Comparison of ENCODE assay signal across 26 cellular contexts in the genomic region with DNA sequence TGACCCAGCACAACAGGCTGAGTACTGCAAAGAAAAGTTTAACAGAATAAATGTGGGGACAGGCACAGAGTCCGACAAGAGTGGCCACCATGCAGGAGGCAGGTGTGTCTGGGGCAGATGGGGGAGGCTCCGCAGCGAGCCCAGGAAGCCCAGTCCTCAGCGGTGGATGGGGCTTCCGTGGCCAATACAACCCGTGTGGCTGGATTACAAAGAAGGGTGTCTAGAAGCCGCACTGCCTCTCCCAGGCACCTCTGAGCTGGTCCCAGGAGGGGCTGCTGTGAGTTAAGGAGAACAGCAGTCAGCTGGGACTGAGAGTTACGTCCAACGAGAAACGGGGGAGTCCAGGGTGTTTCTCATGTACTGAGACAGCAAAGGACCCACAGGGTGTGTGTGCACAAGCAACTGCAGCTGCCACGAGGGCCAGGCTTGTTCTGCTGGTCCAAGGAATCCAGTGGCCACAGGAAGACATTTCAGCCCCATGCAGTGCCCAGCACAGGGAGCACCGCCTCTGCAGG.
DNase-seq lines count a peak whose midpoint lies in the region; TF ChIP-seq lines count a peak whose summit lies in the region.
"Had no signal": no experiment of that assay in that cellular context is flagged by ENCODE, and none has a peak within 500 bp of the region (broad histone marks: within the 10 kb centered on the region; RNA-seq: fewer than 3 reads in every experiment).

No MANE protein-coding gene starts in this region.

- H3K9me3 ChIP-seq in sigmoid colon, result no peaks in the 10 kb centered on the region
- H3K9me3 ChIP-seq: esophagus squamous epithelium, heart left ventricle, right lobe of liver, tibial nerve had no signal

- no peak overlapping the region for H3K4me3 ChIP-seq in H7 (ENCODE audit: insufficient read depth, low read depth, low read length)
- H3K4me3 ChIP-seq in sigmoid colon, result no peak overlapping the region
- H3K4me3 ChIP-seq: esophagus squamous epithelium, heart left ventricle, right lobe of liver, tibial nerve had no signal

- H3K27ac ChIP-seq in sigmoid colon, result no peak overlapping the region
- H3K27ac ChIP-seq: C4-2B, esophagus squamous epithelium, heart left ventricle, right lobe of liver, tibial nerve had no signal

- no peak overlapping the region for H3K27ac Mint-ChIP-seq in activated CD4-positive, alpha-beta memory T cell treated with anti-CD3 and anti-CD28 coated beads for 36 hours
- H3K27ac Mint-ChIP-seq: activated CD8-positive, alpha-beta T cell treated with anti-CD3 and anti-CD28 coated beads for 36 hours; T-helper 2 cell treated with Interferon-gamma antibody and Interleukin-4, amounts not matched to agents 5 μg/mL and 100 μg/mL, for 36 hours had no signal

- H3K4me1 ChIP-seq in sigmoid colon, result peaks cover 0 to 9% (median 2%) of the 10 kb centered on the region in 4 donors
- H3K4me1 ChIP-seq: right lobe of liver had no signal

- no peaks in the 10 kb centered on the region; the same call in 1 of the 2 replicates for H3K27me3 ChIP-seq in H7 (ENCODE audit: control insufficient read depth, insufficient read depth, low read length)
- H3K27me3 ChIP-seq in sigmoid colon, result peaks cover 15 to 64% (median 37%) of the 10 kb centered on the region in 3 donors
- H3K27me3 ChIP-seq: right lobe of liver had no signal

- POLR2A ChIA-PET in activated CD4-positive, alpha-beta memory T cell treated with anti-CD3 and anti-CD28 coated beads for 36 hours (lab: Charles Lee), result no interaction called here

- TF ChIP-seq CTCF in sigmoid colon (IDR thresholded peaks at IDR 0.05), result no peak

- no peaks in the 10 kb centered on the region for H3K36me3 Mint-ChIP-seq in activated CD4-positive, alpha-beta memory T cell treated with anti-CD3 and anti-CD28 coated beads for 36 hours

- WGBS in sigmoid colon, 2 donors, result 69 to 75% methylated on average over 12 of the region's 12 CpGs

- peak; percentile 59 for DNase-seq in H7
- peak; percentile 5 for DNase-seq in activated CD4-positive, alpha-beta memory T cell treated with anti-CD3 and anti-CD28 coated beads for 36 hours
- peak; percentile 6 for DNase-seq in iPS-NIHi7 (ENCODE audit: extremely low spot score)
- peak; percentile 40 for DNase-seq in sigmoid colon
- DNase-seq in NOMO-1 (lab: John Stamatoyannopoulos, UW; ENCODE audit: unreplicated experiment in 2 of 2), result no peak
- DNase-seq in GDM1 (lab: John Stamatoyannopoulos, UW), result no peak
- no peak for DNase-seq in NCI-H2171 (lab: John Stamatoyannopoulos, UW)
- DNase-seq: activated CD4-positive, CD25-positive, alpha-beta regulatory T cell treated with anti-CD3 and anti-CD28 coated beads, Interleukin-2, amount 50 U/mL, for 72 hours; activated CD8-positive, alpha-beta T cell treated with anti-CD3 and anti-CD28 coated beads for 36 hours; COR-L47; dermis blood vessel endothelial cell; DMS53; esophagus squamous epithelium; foreskin melanocyte; NCI-H1436; NCI-H2081; NCI-H226; NCI-H69; Right ventricle myocardium superior; stimulated activated CD4-positive, alpha-beta T cell treated with anti-CD3 and anti-CD28 coated beads, Interleukin-4, amount 100 ng/mL, for 1 hour had no signal

- peaks cover 13% of the 10 kb centered on the region for H3K27me3 Mint-ChIP-seq in activated CD4-positive, alpha-beta memory T cell treated with anti-CD3 and anti-CD28 coated beads for 36 hours

- intact Hi-C loops in activated CD4-positive, alpha-beta memory T cell treated with anti-CD3 and anti-CD28 coated beads for 36 hours (cut with micrococcal nuclease), result loop anchor here (5.0 to 10.0 kb wide), 2 partner anchors 161 to 972 kb away; no protein-coding TSS in a partner anchor
- intact Hi-C loops in sigmoid colon (cut with DNase I), result no loop called here

- H3K36me3 ChIP-seq in H7 (replicated peaks; ENCODE audit: control insufficient read depth, insufficient read depth, low read length), result no peaks in the 10 kb centered on the region
- H3K36me3 ChIP-seq in sigmoid colon, result no peaks in the 10 kb centered on the region
- H3K36me3 ChIP-seq: esophagus squamous epithelium, heart left ventricle, right lobe of liver, tibial nerve had no signal

- no peak overlapping the region for H3K4me3 Mint-ChIP-seq in activated CD4-positive, alpha-beta memory T cell treated with anti-CD3 and anti-CD28 coated beads for 36 hours
- H3K4me3 Mint-ChIP-seq: activated CD8-positive, alpha-beta T cell treated with anti-CD3 and anti-CD28 coated beads for 36 hours; central memory CD8-positive, alpha-beta T cell; T-helper 2 cell treated with Interferon-gamma antibody and Interleukin-4, amounts not matched to agents 5 μg/mL and 100 μg/mL, for 36 hours had no signal

- TF ChIP-seq POLR2A in sigmoid colon (IDR thresholded peaks at IDR 0.05), result no peak

- H3K4me1 Mint-ChIP-seq in activated CD4-positive, alpha-beta memory T cell treated with anti-CD3 and anti-CD28 coated beads for 36 hours (ENCODE audit: low read depth), result no peaks in the 10 kb centered on the region

- H3K9me3 Mint-ChIP-seq in activated CD4-positive, alpha-beta memory T cell treated with anti-CD3 and anti-CD28 coated beads for 36 hours, result no peaks in the 10 kb centered on the region
- H3K9me3 Mint-ChIP-seq: activated CD8-positive, alpha-beta T cell treated with anti-CD3 and anti-CD28 coated beads for 36 hours; central memory CD8-positive, alpha-beta T cell; T-helper 2 cell treated with Interferon-gamma antibody and Interleukin-4, amounts not matched to agents 5 μg/mL and 100 μg/mL, for 36 hours had no signal

- no peak for TF ChIP-seq EP300 in sigmoid colon (IDR thresholded peaks at IDR 0.05)

- CTCF ChIA-PET in activated CD4-positive, alpha-beta memory T cell treated with anti-CD3 and anti-CD28 coated beads for 36 hours (lab: Charles Lee), result no interaction called here

Comparison
In these comparisons a context has a peak if more than half of its experiments do, and no peak if none do; other contexts are left out.
1. DNase-seq: peak in H7 (single experiment), activated CD4-positive, alpha-beta memory T cell treated with anti-CD3 and anti-CD28 coated beads for 36 hours (single experiment), iPS-NIHi7 (single experiment) and sigmoid colon (single experiment); none in NOMO-1 (0 of 2), GDM1 (single experiment) and NCI-H2171 (single experiment).